Comparison of ENCODE assay signal across 17 cellular contexts in the genomic region with DNA sequence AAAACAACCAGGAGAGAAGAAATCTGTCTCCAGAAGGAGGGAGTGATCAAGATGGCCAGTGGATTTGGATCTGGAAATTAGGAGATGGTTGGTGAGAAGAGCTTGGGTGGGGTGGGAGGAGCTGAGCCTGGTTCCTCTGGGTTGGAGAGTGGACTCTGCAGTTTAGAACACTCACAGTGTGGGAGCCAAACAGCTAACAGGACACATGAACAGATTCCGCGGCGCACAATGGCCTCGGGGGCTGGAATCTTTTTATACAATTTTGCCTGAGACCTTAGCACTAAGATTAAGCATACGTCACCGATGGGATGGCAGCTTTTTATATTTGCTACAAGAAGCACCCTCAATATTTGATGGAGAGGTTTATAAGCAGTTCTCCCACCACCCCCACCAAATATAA. TPM values are rescaled to one million over a fixed set of nuclear protein-coding genes. Genes with fewer than 3 reads are reported as not detected.
A peak's percentile ranks its signal among the peaks of the same experiment; 100 is the strongest.
DNase-seq lines count a peak whose midpoint lies in the region; ATAC-seq and TF ChIP-seq lines count a peak whose summit lies in the region.
"Had no signal": no experiment of that assay in that cellular context is flagged by ENCODE, and none has a peak within 500 bp of the region (broad histone marks: within the 10 kb centered on the region; RNA-seq: fewer than 3 reads in every experiment).

No MANE protein-coding gene starts in this region.

- peaks cover 5% of the 10 kb centered on the region for H3K36me3 Mint-ChIP-seq in neural crest cell (ENCODE audit: low read depth)
- no peaks in the 10 kb centered on the region for H3K36me3 Mint-ChIP-seq in effector memory CD8-positive, alpha-beta T cell (ENCODE audit: insufficient read depth)
- H3K36me3 Mint-ChIP-seq: CD4-positive, alpha-beta memory T cell had no signal

- peak overlapping the region; percentile 30 for H3K27ac ChIP-seq in subcutaneous abdominal adipose tissue (ENCODE audit: low read depth, low read length)

- H3K27me3 ChIP-seq in subcutaneous abdominal adipose tissue (ENCODE audit: control insufficient read depth in 5 of 5, insufficient read depth in 4 of 5, low read length in 5 of 5): no peaks in the 10 kb centered on the region

- ATAC-seq in left lobe of liver (no peak), sciatic nerve (no peak), GM18517 (IDR thresholded peaks at IDR 0.05; ENCODE audit: unreplicated experiment) (no peak)
- no peak for ATAC-seq in effector memory CD8-positive, alpha-beta T cell (replicated peaks)

- H3K9ac ChIP-seq in subcutaneous abdominal adipose tissue (ENCODE audit: low read length in 5 of 5): no peak overlapping the region

- peaks cover 4 to 64% (median 45%) of the 10 kb centered on the region in 5 donors for H3K4me1 ChIP-seq in subcutaneous abdominal adipose tissue (ENCODE audit: control insufficient read depth in 5 of 5, insufficient read depth in 5 of 5, low read length in 5 of 5)

- no peaks in the 10 kb centered on the region for H3K27me3 Mint-ChIP-seq in neural crest cell (ENCODE audit: low read depth)
- H3K27me3 Mint-ChIP-seq in effector memory CD8-positive, alpha-beta T cell: peaks cover 22 to 38% of the 10 kb centered on the region in 2 donors

- DNase-seq in left lobe of liver (ENCODE audit: low spot score): peak; percentile 27
- DNase-seq in neural crest cell (ENCODE audit: low read depth, low spot score): no peak
- DNase-seq in sciatic nerve (ENCODE audit: low spot score): peak; percentile 14
- no peak for DNase-seq in GDM1 (lab: John Stamatoyannopoulos, UW)
- no peak for DNase-seq in effector memory CD8-positive, alpha-beta T cell
- DNase-seq: C1 segment of cervical spinal cord; Calu3; CD4-positive, alpha-beta memory T cell; COR-L47; DMS53; DMS79 treated with DMSO at 0.1 percent for 48 hours; GOT3; H7; HCEC 1CT had no signal

- peak overlapping the region; percentile 10 for H3K27ac Mint-ChIP-seq in neural crest cell (ENCODE audit: unreplicated experiment)
- no peak overlapping the region for H3K27ac Mint-ChIP-seq in effector memory CD8-positive, alpha-beta T cell

- no peak for TF ChIP-seq CTCF in neural crest cell (conservative IDR thresholded peaks at IDR 0.05)

- H3K36me3 ChIP-seq in subcutaneous abdominal adipose tissue (ENCODE audit: control insufficient read depth in 5 of 5, insufficient read depth in 5 of 5, low read length in 5 of 5): peaks cover 0 to 12% (median 2%) of the 10 kb centered on the region in 5 donors

- no peak overlapping the region for H3K4me3 ChIP-seq in subcutaneous abdominal adipose tissue (ENCODE audit: low read depth in 1 of 5, low read length in 5 of 5)

- no peaks in the 10 kb centered on the region for H3K9me3 ChIP-seq in subcutaneous abdominal adipose tissue (ENCODE audit: control insufficient read depth in 5 of 5, low read length in 5 of 5)

- intact Hi-C loops in sciatic nerve (cut with DNase I): no loop called here

- H3K4me1 Mint-ChIP-seq in neural crest cell: peaks cover 10% of the 10 kb centered on the region
- peaks cover 4 to 5% of the 10 kb centered on the region in 2 donors for H3K4me1 Mint-ChIP-seq in effector memory CD8-positive, alpha-beta T cell (ENCODE audit: low read depth in 2 of 2)

- peaks cover 3% of the 10 kb centered on the region for H3K9me3 Mint-ChIP-seq in neural crest cell
- no peaks in the 10 kb centered on the region for H3K9me3 Mint-ChIP-seq in effector memory CD8-positive, alpha-beta T cell
- H3K9me3 Mint-ChIP-seq: CD4-positive, alpha-beta memory T cell had no signal

- peak overlapping the region; percentile 26 for H3K4me3 Mint-ChIP-seq in neural crest cell
- H3K4me3 Mint-ChIP-seq in effector memory CD8-positive, alpha-beta T cell: no peak overlapping the region
- H3K4me3 Mint-ChIP-seq: CD4-positive, alpha-beta memory T cell had no signal

RNA-seq across cellular contexts. Expression of gene ECHDC3, which starts 2.9 kb away (rescaled TPM):
- 137 TPM for total RNA-seq in left lobe of liver
- total RNA-seq in neural crest cell: 5.2 and 5.3 TPM in 2 replicates
- 8.6 TPM for total RNA-seq in sciatic nerve
- total RNA-seq: A172 had no signal

Comparison
In these comparisons a context has a peak if more than half of its experiments do, and no peak if none do; other contexts are left out.
1. DNase-seq: peak in left lobe of liver (single experiment) and sciatic nerve (single experiment); none in neural crest cell (single experiment), GDM1 (single experiment) and effector memory CD8-positive, alpha-beta T cell (0 of 3).
2. RNA of gene ECHDC3, which starts 2.9 kb away (total RNA-seq): 137 TPM in left lobe of liver (single experiment); 8.6 TPM in sciatic nerve (single experiment) and 5.2 to 5.3 TPM in neural crest cell; every median in the first group is over 10 times any median in the second.